In genomic region chr22:49967333-49968241, GRCh38 we compare ENCODE assay signal across 9 cellular contexts. TPM values are rescaled to one million over a fixed set of nuclear protein-coding genes. Genes with fewer than 3 reads are reported as not detected.
A peak's percentile ranks its signal among the peaks of the same experiment; 100 is the strongest.
DNase-seq lines count a peak whose midpoint lies in the region; TF ChIP-seq lines count a peak whose summit lies in the region.
"Had no signal": no experiment of that assay in that cellular context is flagged by ENCODE, and none has a peak within 500 bp of the region (broad histone marks: within the 10 kb centered on the region; RNA-seq: fewer than 3 reads in every experiment).

No MANE protein-coding gene starts in this region.

- in situ Hi-C loops in T47D (cut with HindIII; ENCODE audit: low pct_unique_long_range_greater_than_20kb, low sequenced_read_pairs) = no loop called here

- DNase-seq in T47D (ENCODE audit: low read depth in 1 of 2, low spot score in 1 of 2) (peak; percentile 56 to 73), MCF 10A (ENCODE audit: unreplicated experiment) (no peak), dermis blood vessel endothelial cell (peak; percentile 33), A673 (ENCODE audit: low spot score) (no peak), T1000 (lab: John Stamatoyannopoulos, UW) (no peak), COLO668 (lab: John Stamatoyannopoulos, UW; ENCODE audit: unreplicated experiment) (no peak)

- POLR2A ChIA-PET in MCF 10A (lab: Yijun Ruan, JAX) (interaction anchor here (0.6 to 6.8 kb wide), 7 partner anchors 12 to 137 kb away, joined by 3 to 46 read pairs (median 4); no protein-coding TSS in a partner anchor), A673 (lab: Charles Lee; ENCODE audit: low non-redundant PET) (no interaction called here)

- H3K9me3 ChIP-seq in muscle layer of duodenum (ENCODE audit: control insufficient read depth in 1 of 2, low read length in 2 of 2) (no peaks in the 10 kb centered on the region), A673 (ENCODE audit: low read depth, low read length, poor library complexity, severe bottlenecking) (no peaks in the 10 kb centered on the region)

- peaks cover 11% of the 10 kb centered on the region for H3K4me1 Mint-ChIP-seq in MCF 10A (ENCODE audit: insufficient read depth, unreplicated experiment)

- H3K4me3 Mint-ChIP-seq in MCF 10A (ENCODE audit: unreplicated experiment) = no peak overlapping the region

- H3K4me3 ChIP-seq in muscle layer of duodenum (ENCODE audit: low read depth in 1 of 2, low read length in 2 of 2) (peak overlapping the region in 1 of 2 donors; percentile 2), urinary bladder (ENCODE audit: low read depth, low read length) (no peak overlapping the region), A673 (ENCODE audit: low read depth, low read length, poor library complexity, severe bottlenecking) (no peak overlapping the region)

- no peaks in the 10 kb centered on the region for H3K9me3 Mint-ChIP-seq in MCF 10A (ENCODE audit: unreplicated experiment)

- CTCF ChIA-PET in MCF 10A (lab: Yijun Ruan, JAX) (interaction anchor here (1.1 to 1.5 kb wide), 2 partner anchors 37 to 63 kb away, joined by 6 to 12 read pairs; no protein-coding TSS in a partner anchor), A673 (lab: Charles Lee) (no interaction called here)

- peaks cover 38% of the 10 kb centered on the region for H3K36me3 Mint-ChIP-seq in MCF 10A (ENCODE audit: insufficient read depth, unreplicated experiment)

- BruUV-seq in MCF 10A (replicated peaks; lab: Mats Ljungman, UMichigan) = no TSS peak
- no TSS peak for BruUV-seq in A673 (replicated peaks; lab: Mats Ljungman, UMichigan)

- intact Hi-C loops in MCF 10A (cut with micrococcal nuclease) (no loop called here), A673 (cut with micrococcal nuclease; ENCODE audit: unreplicated experiment) (no loop called here)

- no peaks in the 10 kb centered on the region for H3K27me3 Mint-ChIP-seq in MCF 10A (ENCODE audit: insufficient read depth, unreplicated experiment)

- WGBS in urinary bladder = 46% methylated on average over 38 of the region's 38 CpGs

- H3K4me1 ChIP-seq in muscle layer of duodenum (ENCODE audit: control insufficient read depth in 1 of 2, insufficient read depth in 2 of 2, low read length in 2 of 2) (peaks cover 17 to 60% of the 10 kb centered on the region in 2 donors), urinary bladder (ENCODE audit: insufficient read depth) (peaks cover 5% of the 10 kb centered on the region), A673 (ENCODE audit: insufficient read depth, low read length, poor library complexity, severe bottlenecking) (peaks cover 28% of the 10 kb centered on the region)

- H3K27ac ChIP-seq in muscle layer of duodenum (ENCODE audit: low read length) = peak overlapping the region; percentile 40
- peak overlapping the region; percentile 60 for H3K27ac ChIP-seq in urinary bladder (ENCODE audit: low read depth)
- no peak overlapping the region for H3K27ac ChIP-seq in A673 (ENCODE audit: low read depth, low read length, poor library complexity, severe bottlenecking)

- H3K36me3 ChIP-seq in muscle layer of duodenum (ENCODE audit: control insufficient read depth in 1 of 2, insufficient read depth in 2 of 2, low read length in 2 of 2) (peaks cover 9 to 19% of the 10 kb centered on the region in 2 donors), urinary bladder (ENCODE audit: insufficient read depth) (peaks cover 2% of the 10 kb centered on the region), A673 (ENCODE audit: insufficient read depth, low read length, poor library complexity, severe bottlenecking) (peaks cover 20% of the 10 kb centered on the region)

- H3K27ac Mint-ChIP-seq in MCF 10A (ENCODE audit: low read depth, unreplicated experiment) = no peak overlapping the region

- no peak for TF ChIP-seq CTCF in MCF 10A (IDR thresholded peaks at IDR 0.05; ENCODE audit: unreplicated experiment)
- TF ChIP-seq CTCF in A673 (conservative IDR thresholded peaks at IDR 0.05; ENCODE audit: low read depth, low read length) = no peak

- H3K27me3 ChIP-seq in muscle layer of duodenum (ENCODE audit: low read depth, low read length) = no peaks in the 10 kb centered on the region
- no peaks in the 10 kb centered on the region for H3K27me3 ChIP-seq in A673 (replicated peaks; ENCODE audit: insufficient read depth, low read depth, low read length, poor library complexity)

RNA-seq across cellular contexts. Expression of gene PIM3, which starts 7.0 kb away (rescaled TPM):
- 56.3 and 73.5 TPM in 2 replicates for total RNA-seq in MCF 10A (2022)
- 463 and 464 TPM in 2 replicates for total RNA-seq in dermis blood vessel endothelial cell
- total RNA-seq in urinary bladder = 17.1 TPM
- 74.5 TPM for polyA plus RNA-seq in urinary bladder
- total RNA-seq in A673 (2021) = 70.9 and 71.3 TPM in 2 replicates

RNA-seq across cellular contexts. Expression of gene IL17REL, which starts 45.0 kb away (rescaled TPM):
- total RNA-seq in MCF 10A (2022) (not detected in 2 replicates), dermis blood vessel endothelial cell (0.05 and 0.17 TPM in 2 replicates), urinary bladder (not detected), A673 (2021) (not detected in 2 replicates)
- polyA plus RNA-seq in urinary bladder = 0.01 TPM
- total RNA-seq: lung microvascular endothelial cell had no signal

RNA-seq across cellular contexts. Expression of gene CRELD2, which starts 49.2 kb away (rescaled TPM):
- total RNA-seq in MCF 10A (2022) = 70.7 and 107 TPM in 2 replicates
- total RNA-seq in dermis blood vessel endothelial cell = 77.4 and 123 TPM in 2 replicates
- 19.3 TPM for total RNA-seq in urinary bladder
- 37.3 TPM for polyA plus RNA-seq in urinary bladder
- 54.1 and 54.7 TPM in 2 replicates for total RNA-seq in A673 (2021)

RNA-seq across cellular contexts. Expression of gene ALG12, which starts 49.3 kb away (rescaled TPM):
- total RNA-seq in MCF 10A (2022) (16.6 and 18.2 TPM in 2 replicates), dermis blood vessel endothelial cell (14.6 and 24.7 TPM in 2 replicates), urinary bladder (20.4 TPM), A673 (2021) (18.6 and 19.8 TPM in 2 replicates)
- 18.5 TPM for polyA plus RNA-seq in urinary bladder

Comparison
In these comparisons a context has a peak if more than half of its experiments do, and no peak if none do; other contexts are left out.
1. DNase-seq: peak in T47D (2 of 2) and dermis blood vessel endothelial cell (single experiment); none in MCF 10A (single experiment), A673 (single experiment), T1000 (single experiment) and COLO668 (single experiment).